In the genomic region with DNA sequence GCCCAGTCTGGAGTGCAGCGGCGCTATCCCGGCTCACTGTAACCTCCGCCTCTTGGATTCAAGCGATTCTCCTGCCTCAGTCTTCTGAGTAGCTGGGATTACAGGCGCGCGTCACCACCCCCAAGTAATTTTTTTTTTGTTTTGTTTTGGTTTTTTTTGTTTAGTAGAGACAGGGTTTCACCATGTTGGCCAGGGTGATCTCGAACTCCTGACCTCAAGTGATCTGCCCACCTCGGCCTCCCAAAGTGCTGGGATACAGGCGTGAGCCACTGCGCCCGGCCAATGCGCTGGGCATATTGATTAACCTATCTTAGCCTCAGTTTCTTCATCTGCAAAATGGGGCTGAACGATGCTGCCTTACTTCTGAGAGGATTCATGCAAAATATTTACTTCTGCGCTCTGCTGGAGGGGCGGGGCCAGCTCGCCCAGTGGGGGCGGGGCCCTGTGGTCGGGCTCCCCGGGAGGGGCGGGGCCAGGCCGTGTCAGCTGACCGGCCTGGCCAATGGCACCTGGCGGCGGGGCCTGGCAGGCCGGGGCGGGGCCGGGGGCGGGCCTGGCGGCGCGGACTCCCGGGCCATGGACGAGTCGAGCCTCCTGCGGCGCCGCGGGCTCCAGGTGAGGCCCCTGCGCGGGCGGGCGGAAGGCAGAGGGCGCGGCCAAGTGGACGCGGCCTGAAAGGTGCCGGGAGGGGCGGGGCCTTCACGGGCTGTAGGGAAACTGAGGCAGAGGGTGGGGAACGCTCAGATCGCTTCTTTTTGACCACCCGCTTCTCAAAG, we compare ENCODE assay signal across 8 cellular contexts. TPM values are rescaled to one million over a fixed set of nuclear protein-coding genes. Genes with fewer than 3 reads are reported as not detected.
DNase-seq lines count a peak whose midpoint lies in the region; ATAC-seq and TF ChIP-seq lines count a peak whose summit lies in the region.

Gene MAST3 (plus strand): TSS at position 562 of the 776 bp plus-strand sequence. CDS start 15 bp downstream, at position 577.

- POLR2A ChIA-PET in PC-3 (lab: Charles Lee; ENCODE audit: unreplicated experiment) = no interaction called here

- peak in 1 of 4 donors; percentile 57 for TF ChIP-seq POLR2A in esophagus squamous epithelium (IDR thresholded peaks at IDR 0.05)

- H3K4me2 ChIP-seq in PC-3 (ENCODE audit: low read length) = peak within 1 kb of the TSS; percentile 99

- H2AFZ ChIP-seq in PC-3 (ENCODE audit: low read length) = peak within 1 kb of the TSS; percentile 83

- H3K4me3 Mint-ChIP-seq in activated T-cell treated with anti-CD3 and anti-CD28 coated beads, Interleukin-2, amount 50 U/mL, for 24 hours = peak within 1 kb of the TSS; percentile 81

- in situ Hi-C loops in ACHN (cut with HindIII; ENCODE audit: low pct_ligation_motif_present, low pct_unique_long_range_greater_than_20kb, low sequenced_read_pairs) = no loop called here

- H3F3A ChIP-seq in PC-3 (ENCODE audit: low read length, unreplicated experiment) = no peaks in the 10 kb centered on the region

- ATAC-seq in GM18867 (IDR thresholded peaks at IDR 0.05; ENCODE audit: unreplicated experiment) (peak; percentile 65), HG03439 (IDR thresholded peaks at IDR 0.05; ENCODE audit: unreplicated experiment) (peak; percentile 65), PC-3 (peak; percentile 98)

- H3K4me1 ChIP-seq in PC-3 (ENCODE audit: insufficient read depth, low read length) = peaks cover 10% of the 10 kb centered on the region
- H3K4me1 ChIP-seq in esophagus squamous epithelium = peaks cover 17 to 29% (median 22%) of the 10 kb centered on the region in 3 donors
- H3K4me1 ChIP-seq in muscle layer of duodenum (ENCODE audit: control insufficient read depth in 1 of 2, insufficient read depth in 2 of 2, low read length in 2 of 2) = peaks cover 0 to 21% of the 10 kb centered on the region in 2 donors

- no peaks in the 10 kb centered on the region for H3K36me3 ChIP-seq in PC-3 (ENCODE audit: low read depth, low read length)
- H3K36me3 ChIP-seq in esophagus squamous epithelium = no peaks in the 10 kb centered on the region
- no peaks in the 10 kb centered on the region for H3K36me3 ChIP-seq in muscle layer of duodenum (ENCODE audit: control insufficient read depth in 1 of 2, insufficient read depth in 2 of 2, low read length in 2 of 2)

- H3K9me3 ChIP-seq in PC-3 (ENCODE audit: low read length) (no peaks in the 10 kb centered on the region), esophagus squamous epithelium (no peaks in the 10 kb centered on the region), muscle layer of duodenum (ENCODE audit: control insufficient read depth in 1 of 2, low read length in 2 of 2) (no peaks in the 10 kb centered on the region)

- H3K9me3 Mint-ChIP-seq in activated T-cell treated with anti-CD3 and anti-CD28 coated beads, Interleukin-2, amount 50 U/mL, for 24 hours = no peaks in the 10 kb centered on the region

- no peak within 1 kb of the TSS for H3K27ac ChIP-seq in PC-3 (ENCODE audit: low read length)
- H3K27ac ChIP-seq in esophagus squamous epithelium = peak within 1 kb of the TSS in 3 of 4 donors; percentile 47 to 66 (median 63)
- no peak within 1 kb of the TSS for H3K27ac ChIP-seq in muscle layer of duodenum (ENCODE audit: low read length)

- H3K27ac Mint-ChIP-seq in activated T-cell treated with anti-CD3 and anti-CD28 coated beads, Interleukin-2, amount 50 U/mL, for 24 hours = peak within 1 kb of the TSS; percentile 51

- H3K79me2 ChIP-seq in PC-3 (ENCODE audit: low read length) = no peaks in the 10 kb centered on the region

- TF ChIP-seq CTCF in PC-3 (conservative IDR thresholded peaks at IDR 0.05; ENCODE audit: low read depth, low read length) = no peak
- no peak for TF ChIP-seq CTCF in esophagus squamous epithelium (IDR thresholded peaks at IDR 0.05)

- peak within 1 kb of the TSS; percentile 76 for H3K4me3 ChIP-seq in PC-3 (ENCODE audit: low read length)
- H3K4me3 ChIP-seq in esophagus squamous epithelium = peak within 1 kb of the TSS; percentile 25 to 69 (median 44)
- H3K4me3 ChIP-seq in muscle layer of duodenum (ENCODE audit: low read depth in 1 of 2, low read length in 2 of 2) = peak within 1 kb of the TSS; percentile 56 to 60

- DNase-seq in ACHN (peak; percentile 78), PC-3 (peak; percentile 93), esophagus squamous epithelium (lab: John Stamatoyannopoulos, UW) (peak; percentile 36)
- peak; percentile 95 for DNase-seq in activated T-cell treated with anti-CD3 and anti-CD28 coated beads, Interleukin-2, amount 50 U/mL, for 24 hours
- peak; percentile 84 to 89 for DNase-seq in stimulated activated CD8-positive, alpha-beta memory T cell treated with anti-CD3 and anti-CD28 coated beads, Interleukin-7, amount 100 ng/mL, for 48 hours (ENCODE audit: extremely low read depth in 1 of 2, low read depth in 1 of 2)

- no TSS peak for BruUV-seq in PC-3 (replicated peaks; lab: Mats Ljungman, UMichigan)

- H3K27me3 ChIP-seq in PC-3 (ENCODE audit: low read length) = no peaks in the 10 kb centered on the region
- peaks cover 0 to 37% (median 0%) of the 10 kb centered on the region in 4 donors for H3K27me3 ChIP-seq in esophagus squamous epithelium
- no peaks in the 10 kb centered on the region for H3K27me3 ChIP-seq in muscle layer of duodenum (ENCODE audit: low read depth, low read length)

- no peaks in the 10 kb centered on the region for H3K27me3 Mint-ChIP-seq in activated T-cell treated with anti-CD3 and anti-CD28 coated beads, Interleukin-2, amount 50 U/mL, for 24 hours

- intact Hi-C loops in PC-3 (cut with micrococcal nuclease) (no loop called here), esophagus squamous epithelium (cut with DNase I) (no loop called here)

- H3K9me2 ChIP-seq in PC-3 (replicated peaks; ENCODE audit: low read length) = no peaks in the 10 kb centered on the region

- WGBS in esophagus squamous epithelium, 2 donors = 62 to 83% methylated on average over 11 to 19 of the region's 54 CpGs

- no peaks in the 10 kb centered on the region for H4K20me1 ChIP-seq in PC-3 (ENCODE audit: low read length)

- H3K4me1 Mint-ChIP-seq in activated T-cell treated with anti-CD3 and anti-CD28 coated beads, Interleukin-2, amount 50 U/mL, for 24 hours (ENCODE audit: low read depth) = peaks cover 30% of the 10 kb centered on the region

- CTCF ChIA-PET in PC-3 (lab: Charles Lee) = interaction anchor here (1.0 kb wide), 1 partner anchor 16 kb away, joined by 5 read pairs; no protein-coding TSS in a partner anchor

- no peaks in the 10 kb centered on the region for H3K36me3 Mint-ChIP-seq in activated T-cell treated with anti-CD3 and anti-CD28 coated beads, Interleukin-2, amount 50 U/mL, for 24 hours (ENCODE audit: low read depth)

- peak within 1 kb of the TSS; percentile 40; the same call in 1 of the 2 replicates for H3K9ac ChIP-seq in PC-3 (ENCODE audit: low read length)

RNA-seq across cellular contexts. Expression of gene MAST3, which starts in this region (rescaled TPM):
- total RNA-seq in PC-3 (2014; rRNA removed) (6.7 and 8.1 TPM in 2 replicates), esophagus squamous epithelium (1 to 10 TPM; 2.3 to 4.8 (median 4.1) TPM)

Comparison
In these comparisons a context has a peak if more than half of its experiments do, and no peak if none do; other contexts are left out.
1. DNase-seq: peak in every context shown above with its lines; median percentile 95 in activated T-cell treated with anti-CD3 and anti-CD28 coated beads, Interleukin-2, amount 50 U/mL, for 24 hours; 93 in PC-3; 86 in stimulated activated CD8-positive, alpha-beta memory T cell treated with anti-CD3 and anti-CD28 coated beads, Interleukin-7, amount 100 ng/mL, for 48 hours; 78 in ACHN; 36 in esophagus squamous epithelium.
2. H3K27ac ChIP-seq: peak in esophagus squamous epithelium (3 of 4); none in PC-3 (single experiment) and muscle layer of duodenum (single experiment).
3. Peak in every context shown above with its lines, with median percentiles within 50 percentile points of each other: ATAC-seq and H3K4me3 ChIP-seq.